ENCODE assay signal across 31 cellular contexts in the genomic region with DNA sequence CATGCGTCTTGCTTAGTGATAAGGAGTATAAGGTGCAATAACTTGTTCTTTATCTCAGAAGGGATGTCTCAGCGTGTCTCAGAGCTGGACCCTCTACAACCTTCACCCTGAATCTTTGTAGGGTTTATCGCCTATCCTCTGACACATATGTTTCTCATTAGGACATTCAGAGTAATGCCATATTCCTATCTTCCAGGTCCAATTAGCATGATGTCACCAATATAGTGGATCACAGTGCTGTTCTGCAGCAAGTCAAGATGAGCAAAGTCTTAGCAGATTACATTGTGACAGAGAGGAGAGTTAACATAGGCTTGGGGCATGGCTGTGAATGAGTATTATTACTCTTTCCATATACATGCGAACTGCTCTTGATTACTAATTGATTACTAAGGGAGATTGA.
"Had no signal": no experiment of that assay in that cellular context is flagged by ENCODE, and none has a peak within 500 bp of the region (broad histone marks: within the 10 kb centered on the region; RNA-seq: fewer than 3 reads in every experiment).

No MANE protein-coding gene starts in this region.

- H3K9me3 Mint-ChIP-seq: natural killer cell; nephron; neural progenitor cell; stimulated activated naive CD8-positive, alpha-beta T cell treated with anti-CD3 and anti-CD28 coated beads, Interleukin-15, amount 100 ng/mL, for 72 hours; type B pancreatic cell had no signal

- H3K36me3 ChIP-seq: neural progenitor cell, ovary, spleen, suprapubic skin, tibial artery, transverse colon, upper lobe of right lung, uterus had no signal

- H3K27ac ChIP-seq: neural progenitor cell, ovary, parathyroid adenoma, psoas muscle, skin epidermis, spleen, suprapubic skin, testis, tibial artery, transverse colon, upper lobe of right lung, uterus had no signal

- ATAC-seq: natural killer cell; psoas muscle; right cardiac atrium; sciatic nerve; stimulated activated naive CD8-positive, alpha-beta T cell treated with anti-CD3 and anti-CD28 coated beads, Interleukin-15, amount 100 ng/mL, for 72 hours; stimulated activated naive CD8-positive, alpha-beta T cell treated with anti-CD3 and anti-CD28 coated beads, Interleukin-15, Interleukin-2, amounts not matched to agents 100 U/mL and 50 U/mL, for 24 hours; upper lobe of right lung had no signal

- H3K4me3 ChIP-seq: neural progenitor cell, ovary, psoas muscle, skin epidermis, smooth muscle cell, spleen, suprapubic skin, testis, tibial artery, transverse colon, upper lobe of right lung, uterus had no signal

- H3K36me3 Mint-ChIP-seq: natural killer cell; neural progenitor cell; stimulated activated memory B cell treated with anti-CD40 and anti-IgM and Interleukin-4, amounts not matched to agents 10 μg/mL and 1 μg/mL and 100 μg/mL, for 72 hours; type B pancreatic cell had no signal

- H3K4me1 Mint-ChIP-seq: neural progenitor cell; stimulated activated memory B cell treated with anti-CD40 and anti-IgM and Interleukin-4, amounts not matched to agents 10 μg/mL and 1 μg/mL and 100 μg/mL, for 72 hours; stimulated activated naive CD8-positive, alpha-beta T cell treated with anti-CD3 and anti-CD28 coated beads, Interleukin-15, amount 100 ng/mL, for 72 hours had no signal

- H3K4me1 ChIP-seq: neural progenitor cell, parathyroid adenoma, spleen, suprapubic skin, testis, tibial artery, transverse colon, upper lobe of right lung, uterus had no signal

- DNase-seq: natural killer cell; occipital lobe; ovary; posterior cingulate gyrus; psoas muscle; right cardiac atrium; spleen; stimulated activated CD4-positive, alpha-beta T cell treated with anti-CD3 and anti-CD28 coated beads, Interleukin-12 subunit alpha, Interleukin-12 subunit beta, amount 100 ng/mL, for 4 hours; stimulated activated CD4-positive, alpha-beta T cell treated with anti-CD3 and anti-CD28 coated beads, Interleukin-1b, Interleukin-23, amount 100 ng/mL, for 48 hours; stimulated activated CD4-positive, alpha-beta T cell treated with anti-CD3 and anti-CD28 coated beads, Interleukin-4, amount 100 ng/mL, for 1 hour; stimulated activated CD4-positive, alpha-beta T cell treated with anti-CD3 and anti-CD28 coated beads, Interleukin-4, amount 100 ng/mL, for 4 hours; stimulated activated CD8-positive, alpha-beta memory T cell treated with anti-CD3 and anti-CD28 coated beads, Interleukin-4, amount 100 ng/mL, for 48 hours; stimulated activated naive CD4-positive, alpha-beta T cell; stimulated activated naive CD8-positive, alpha-beta T cell treated with anti-CD3 and anti-CD28 coated beads, Interleukin-15, amount 100 ng/mL, for 72 hours; stimulated activated naive CD8-positive, alpha-beta T cell treated with anti-CD3 and anti-CD28 coated beads, Interleukin-15, Interleukin-2, amounts not matched to agents 100 U/mL and 50 U/mL, for 24 hours; substantia nigra; testis; tibial artery; transverse colon; upper lobe of right lung; uterus had no signal

- H3K27ac Mint-ChIP-seq: natural killer cell; nephron; neural progenitor cell; progenitor cell of endocrine pancreas; stimulated activated memory B cell treated with anti-CD40 and anti-IgM and Interleukin-4, amounts not matched to agents 10 μg/mL and 1 μg/mL and 100 μg/mL, for 72 hours; stimulated activated naive CD8-positive, alpha-beta T cell treated with anti-CD3 and anti-CD28 coated beads, Interleukin-15, amount 100 ng/mL, for 72 hours; type B pancreatic cell had no signal

- H3K4me3 Mint-ChIP-seq: natural killer cell; nephron; neural progenitor cell; stimulated activated memory B cell treated with anti-CD40 and anti-IgM and Interleukin-4, amounts not matched to agents 10 μg/mL and 1 μg/mL and 100 μg/mL, for 72 hours; stimulated activated naive CD8-positive, alpha-beta T cell treated with anti-CD3 and anti-CD28 coated beads, Interleukin-15, amount 100 ng/mL, for 72 hours; type B pancreatic cell had no signal

- H3K9me3 ChIP-seq: ovary, psoas muscle, suprapubic skin, testis, tibial artery, transverse colon, upper lobe of right lung, uterus had no signal

- H3K27me3 ChIP-seq: neural progenitor cell, ovary, testis, uterus had no signal
